Comparison of ENCODE assay signal across 1 cellular context in the genomic region with DNA sequence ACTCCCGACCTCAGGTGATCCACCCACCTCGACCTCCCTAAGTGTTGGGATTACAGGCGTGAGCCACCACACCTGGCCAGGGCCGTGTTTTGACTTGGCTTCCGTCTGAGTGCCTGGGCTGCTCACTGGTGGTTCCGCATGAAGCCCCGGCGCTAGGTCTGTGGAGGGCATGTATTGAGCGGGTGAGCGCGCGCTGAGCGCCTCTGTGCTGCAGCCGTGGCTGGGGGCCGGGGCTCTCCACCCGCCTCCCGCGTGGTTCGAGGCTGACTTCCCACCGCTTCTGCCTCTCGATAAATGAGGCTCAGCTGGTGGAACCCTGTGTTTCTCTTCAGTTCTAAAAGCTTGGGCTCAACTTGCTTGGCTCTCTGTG.
TF ChIP-seq lines count a peak whose summit lies in the region.

No MANE protein-coding gene starts in this region.

TF ChIP-seq in A549, 52 proteins besides CTCF, POLR2A, EP300 and RAD21 (continued from another document):
- TF ChIP-seq, protein P1, sequence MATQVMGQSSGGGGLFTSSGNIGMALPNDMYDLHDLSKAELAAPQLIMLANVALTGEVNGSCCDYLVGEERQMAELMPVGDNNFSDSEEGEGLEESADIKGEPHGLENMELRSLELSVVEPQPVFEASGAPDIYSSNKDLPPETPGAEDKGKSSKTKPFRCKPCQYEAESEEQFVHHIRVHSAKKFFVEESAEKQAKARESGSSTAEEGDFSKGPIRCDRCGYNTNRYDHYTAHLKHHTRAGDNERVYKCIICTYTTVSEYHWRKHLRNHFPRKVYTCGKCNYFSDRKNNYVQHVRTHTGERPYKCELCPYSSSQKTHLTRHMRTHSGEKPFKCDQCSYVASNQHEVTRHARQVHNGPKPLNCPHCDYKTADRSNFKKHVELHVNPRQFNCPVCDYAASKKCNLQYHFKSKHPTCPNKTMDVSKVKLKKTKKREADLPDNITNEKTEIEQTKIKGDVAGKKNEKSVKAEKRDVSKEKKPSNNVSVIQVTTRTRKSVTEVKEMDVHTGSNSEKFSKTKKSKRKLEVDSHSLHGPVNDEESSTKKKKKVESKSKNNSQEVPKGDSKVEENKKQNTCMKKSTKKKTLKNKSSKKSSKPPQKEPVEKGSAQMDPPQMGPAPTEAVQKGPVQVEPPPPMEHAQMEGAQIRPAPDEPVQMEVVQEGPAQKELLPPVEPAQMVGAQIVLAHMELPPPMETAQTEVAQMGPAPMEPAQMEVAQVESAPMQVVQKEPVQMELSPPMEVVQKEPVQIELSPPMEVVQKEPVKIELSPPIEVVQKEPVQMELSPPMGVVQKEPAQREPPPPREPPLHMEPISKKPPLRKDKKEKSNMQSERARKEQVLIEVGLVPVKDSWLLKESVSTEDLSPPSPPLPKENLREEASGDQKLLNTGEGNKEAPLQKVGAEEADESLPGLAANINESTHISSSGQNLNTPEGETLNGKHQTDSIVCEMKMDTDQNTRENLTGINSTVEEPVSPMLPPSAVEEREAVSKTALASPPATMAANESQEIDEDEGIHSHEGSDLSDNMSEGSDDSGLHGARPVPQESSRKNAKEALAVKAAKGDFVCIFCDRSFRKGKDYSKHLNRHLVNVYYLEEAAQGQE (IDR thresholded peaks at IDR 0.05) = no peak
- TF ChIP-seq NR3C1 (IDR thresholded peaks at IDR 0.05) = no peak
- TF ChIP-seq, protein P2, sequence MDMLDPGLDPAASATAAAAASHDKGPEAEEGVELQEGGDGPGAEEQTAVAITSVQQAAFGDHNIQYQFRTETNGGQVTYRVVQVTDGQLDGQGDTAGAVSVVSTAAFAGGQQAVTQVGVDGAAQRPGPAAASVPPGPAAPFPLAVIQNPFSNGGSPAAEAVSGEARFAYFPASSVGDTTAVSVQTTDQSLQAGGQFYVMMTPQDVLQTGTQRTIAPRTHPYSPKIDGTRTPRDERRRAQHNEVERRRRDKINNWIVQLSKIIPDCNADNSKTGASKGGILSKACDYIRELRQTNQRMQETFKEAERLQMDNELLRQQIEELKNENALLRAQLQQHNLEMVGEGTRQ (IDR thresholded peaks at IDR 0.05) = no peak
- TF ChIP-seq, protein P3, sequence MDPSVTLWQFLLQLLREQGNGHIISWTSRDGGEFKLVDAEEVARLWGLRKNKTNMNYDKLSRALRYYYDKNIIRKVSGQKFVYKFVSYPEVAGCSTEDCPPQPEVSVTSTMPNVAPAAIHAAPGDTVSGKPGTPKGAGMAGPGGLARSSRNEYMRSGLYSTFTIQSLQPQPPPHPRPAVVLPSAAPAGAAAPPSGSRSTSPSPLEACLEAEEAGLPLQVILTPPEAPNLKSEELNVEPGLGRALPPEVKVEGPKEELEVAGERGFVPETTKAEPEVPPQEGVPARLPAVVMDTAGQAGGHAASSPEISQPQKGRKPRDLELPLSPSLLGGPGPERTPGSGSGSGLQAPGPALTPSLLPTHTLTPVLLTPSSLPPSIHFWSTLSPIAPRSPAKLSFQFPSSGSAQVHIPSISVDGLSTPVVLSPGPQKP (IDR thresholded peaks at IDR 0.05; ENCODE audit: low read depth, low read length) = no peak
- TF ChIP-seq ZSCAN20 (CRISPR knock-in tag; IDR thresholded peaks at IDR 0.05) = no peak
- no peak for TF ChIP-seq FOSL2 (IDR thresholded peaks at IDR 0.05)
- TF ChIP-seq FOSL2 (CRISPR knock-in tag; IDR thresholded peaks at IDR 0.05) = no peak
- no peak for TF ChIP-seq HOXB13 (CRISPR knock-in tag; IDR thresholded peaks at IDR 0.05; ENCODE audit: low read depth)
- TF ChIP-seq RNF2 (IDR thresholded peaks at IDR 0.05; ENCODE audit: borderline replicate concordance, low read depth) = no peak
- TF ChIP-seq, protein P4, sequence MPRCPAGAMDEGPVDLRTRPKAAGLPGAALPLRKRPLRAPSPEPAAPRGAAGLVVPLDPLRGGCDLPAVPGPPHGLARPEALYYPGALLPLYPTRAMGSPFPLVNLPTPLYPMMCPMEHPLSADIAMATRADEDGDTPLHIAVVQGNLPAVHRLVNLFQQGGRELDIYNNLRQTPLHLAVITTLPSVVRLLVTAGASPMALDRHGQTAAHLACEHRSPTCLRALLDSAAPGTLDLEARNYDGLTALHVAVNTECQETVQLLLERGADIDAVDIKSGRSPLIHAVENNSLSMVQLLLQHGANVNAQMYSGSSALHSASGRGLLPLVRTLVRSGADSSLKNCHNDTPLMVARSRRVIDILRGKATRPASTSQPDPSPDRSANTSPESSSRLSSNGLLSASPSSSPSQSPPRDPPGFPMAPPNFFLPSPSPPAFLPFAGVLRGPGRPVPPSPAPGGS (IDR thresholded peaks at IDR 0.05) = no peak
- TF ChIP-seq GATA3 (IDR thresholded peaks at IDR 0.05; ENCODE audit: borderline replicate concordance) = no peak
- no peak for TF ChIP-seq NFE2L2 (conservative IDR thresholded peaks at IDR 0.05; ENCODE audit: low read length)
- no peak for TF ChIP-seq MYC (IDR thresholded peaks at IDR 0.05; ENCODE audit: borderline replicate concordance, low read length)
- no peak for TF ChIP-seq MAZ (IDR thresholded peaks at IDR 0.05; ENCODE audit: borderline replicate concordance, low read depth, low read length)
- no peak for TF ChIP-seq HDAC2 (IDR thresholded peaks at IDR 0.05)
- no peak for TF ChIP-seq JUNB (IDR thresholded peaks at IDR 0.05)
- TF ChIP-seq HOXB5 (CRISPR knock-in tag; IDR thresholded peaks at IDR 0.05) = no peak
- no peak for TF ChIP-seq POLR2AphosphoS2 (conservative IDR thresholded peaks at IDR 0.05; ENCODE audit: low read length)
